ENCODE assay signal across 15 cellular contexts in genomic region chr15:99592135-99592845, GRCh38. TPM values are rescaled to one million over a fixed set of nuclear protein-coding genes. Genes with fewer than 3 reads are reported as not detected.
DNase-seq lines count a peak whose midpoint lies in the region; ATAC-seq, FAIRE-seq and TF ChIP-seq lines count a peak whose summit lies in the region.
"Had no signal": no experiment of that assay in that cellular context is flagged by ENCODE, and none has a peak within 500 bp of the region (broad histone marks: within the 10 kb centered on the region; RNA-seq: fewer than 3 reads in every experiment).

No MANE protein-coding gene starts in this region.

- no peaks in the 10 kb centered on the region for H3K9me3 ChIP-seq in endothelial cell of umbilical vein (replicated peaks; ENCODE audit: control insufficient read depth, insufficient read depth, low read length)
- no peaks in the 10 kb centered on the region for H3K9me3 ChIP-seq in upper lobe of right lung
- H3K9me3 ChIP-seq: sigmoid colon had no signal

- H3K9ac ChIP-seq in endothelial cell of umbilical vein (replicated peaks; ENCODE audit: extremely low read depth, insufficient read depth, low read length), result no peak overlapping the region

- H4K20me1 ChIP-seq in endothelial cell of umbilical vein (replicated peaks; ENCODE audit: control insufficient read depth, extremely low read depth, insufficient read depth, low read length), result peaks cover 11% of the 10 kb centered on the region

- peaks cover 2% of the 10 kb centered on the region; the same call in 1 of the 2 replicates for H3K27me3 Mint-ChIP-seq in HFFc6 (ENCODE audit: insufficient read depth)
- H3K27me3 Mint-ChIP-seq: activated naive CD8-positive, alpha-beta T cell; natural killer cell treated with Interleukin-12 subunit alpha and Interleukin-12 subunit beta and Interleukin-15 and Interleukin-18, amount 100 ng/mL, for 72 hours had no signal

- H2AFZ ChIP-seq in endothelial cell of umbilical vein (ENCODE audit: low read depth, low read length), result no peak overlapping the region

- H3K4me3 ChIP-seq in endothelial cell of umbilical vein (replicated peaks in 1 of 3; ENCODE audit: insufficient read depth in 1 of 3, low read depth in 1 of 3, low read length in 3 of 3) (no peak overlapping the region), upper lobe of right lung (no peak overlapping the region)
- H3K4me3 ChIP-seq: coronary artery, sigmoid colon had no signal

- peak overlapping the region; percentile 11 for H3K27ac Mint-ChIP-seq in HFFc6

- TF ChIP-seq CTCF in HFFc6 (IDR thresholded peaks at IDR 0.05) (no peak), endothelial cell of umbilical vein (IDR thresholded peaks at IDR 0.05; ENCODE audit: extremely low read depth in 1 of 2, insufficient read depth in 1 of 2, low read depth in 1 of 2, low read length in 2 of 2) (no peak), upper lobe of right lung (IDR thresholded peaks at IDR 0.05) (no peak)

- no peaks in the 10 kb centered on the region for H3K36me3 ChIP-seq in endothelial cell of umbilical vein (ENCODE audit: control insufficient read depth in 2 of 2, extremely low read depth in 1 of 2, insufficient read depth in 2 of 2, low read length in 2 of 2)
- no peaks in the 10 kb centered on the region for H3K36me3 ChIP-seq in upper lobe of right lung
- H3K36me3 ChIP-seq: sigmoid colon had no signal

- no peak for FAIRE-seq in endothelial cell of umbilical vein (lab: Jason Lieb, UNC)

- H3K27me3 ChIP-seq in endothelial cell of umbilical vein (ENCODE audit: control insufficient read depth in 2 of 2, insufficient read depth in 2 of 2, low read length in 2 of 2), result no peaks in the 10 kb centered on the region
- no peaks in the 10 kb centered on the region for H3K27me3 ChIP-seq in upper lobe of right lung
- H3K27me3 ChIP-seq: sigmoid colon had no signal

- H3K9me3 Mint-ChIP-seq in HFFc6, result no peaks in the 10 kb centered on the region; the same call in 1 of the 2 replicates
- H3K9me3 Mint-ChIP-seq: natural killer cell treated with Interleukin-12 subunit alpha and Interleukin-12 subunit beta and Interleukin-15 and Interleukin-18, amount 100 ng/mL, for 72 hours had no signal

- peaks cover 5% of the 10 kb centered on the region for H3K4me1 ChIP-seq in endothelial cell of umbilical vein (ENCODE audit: control insufficient read depth, extremely low read depth, insufficient read depth, low read length)
- H3K4me1 ChIP-seq in upper lobe of right lung, result peaks cover 19% of the 10 kb centered on the region

- no peak overlapping the region for H3K4me2 ChIP-seq in endothelial cell of umbilical vein (ENCODE audit: insufficient read depth, low read length)

- intact Hi-C loops in endothelial cell of umbilical vein (cut with micrococcal nuclease), result no loop called here
- intact Hi-C loops in left colon (cut with DNase I, micrococcal nuclease), result no loop called here
- intact Hi-C loops in upper lobe of right lung (cut with DNase I), result no loop called here

- no TSS peak for BruUV-seq in endothelial cell of umbilical vein (replicated peaks; lab: Mats Ljungman, UMichigan)

- peaks cover 19% of the 10 kb centered on the region for H3K36me3 Mint-ChIP-seq in HFFc6 (ENCODE audit: low read depth)

- H3K9me1 ChIP-seq in endothelial cell of umbilical vein (replicated peaks; ENCODE audit: control insufficient read depth, extremely low read depth, insufficient read depth, low read length), result no peaks in the 10 kb centered on the region

- DNase-seq in HFFc6 (peak; percentile 46), endothelial cell of umbilical vein (ENCODE audit: low read depth, low spot score) (peak; percentile 50), left colon (no peak), upper lobe of right lung (no peak), HuH-7.5 (ENCODE audit: low spot score) (no peak), D341Med (ENCODE audit: low spot score) (no peak)
- DNase-seq: foreskin melanocyte, islet precursor cell, NCI-H1048, NCI-H2171 treated with DMSO at 0.1 percent for 48 hours, sigmoid colon had no signal

- peak; percentile 63 for ATAC-seq in left colon
- ATAC-seq in upper lobe of right lung, result peak; percentile 39
- ATAC-seq in HG02571 (IDR thresholded peaks at IDR 0.05; ENCODE audit: unreplicated experiment), result no peak
- ATAC-seq: natural killer cell treated with Interleukin-12 subunit alpha and Interleukin-12 subunit beta and Interleukin-15 and Interleukin-18, amount 100 ng/mL, for 72 hours had no signal

- no peak for TF ChIP-seq POLR2A in endothelial cell of umbilical vein (IDR thresholded peaks at IDR 0.05; ENCODE audit: low read depth, low read length)

- H3K79me2 ChIP-seq in endothelial cell of umbilical vein (ENCODE audit: control insufficient read depth, insufficient read depth, low read length), result peaks cover 83% of the 10 kb centered on the region

- dilution Hi-C loops in endothelial cell of umbilical vein (cut with MboI; ENCODE audit: extremely low pct_ligation_motif_present, low sequenced_read_pairs), result no loop called here

- CTCF ChIA-PET in endothelial cell of umbilical vein (lab: Charles Lee), result interaction anchor here (1.0 to 2.0 kb wide), 5 partner anchors 11 to 320 kb away, joined by 3 to 8 read pairs (median 3); no protein-coding TSS in a partner anchor

- H3K27ac ChIP-seq in endothelial cell of umbilical vein (ENCODE audit: insufficient read depth, low read depth, low read length) (no peak overlapping the region), upper lobe of right lung (no peak overlapping the region)
- H3K27ac ChIP-seq: coronary artery had no signal

- POLR2A ChIA-PET in endothelial cell of umbilical vein (lab: Charles Lee), result no interaction called here

- no peak overlapping the region for H3K4me3 Mint-ChIP-seq in HFFc6
- H3K4me3 Mint-ChIP-seq: activated naive CD8-positive, alpha-beta T cell had no signal

- H3K4me1 Mint-ChIP-seq in HFFc6 (ENCODE audit: low read depth), result peaks cover 16% of the 10 kb centered on the region

TF ChIP-seq in endothelial cell of umbilical vein, 7 proteins besides CTCF, POLR2A, EP300 and RAD21:
- TF ChIP-seq GATA2 (IDR thresholded peaks at IDR 0.05; ENCODE audit: insufficient read depth, insufficient read length, low read depth, low read length), result no peak
- no peak for TF ChIP-seq POLR2AphosphoS5 (IDR thresholded peaks at IDR 0.05; ENCODE audit: insufficient read depth, low read depth, low read length)
- TF ChIP-seq MAX (IDR thresholded peaks at IDR 0.05; ENCODE audit: insufficient read depth, insufficient read length), result no peak
- no peak for TF ChIP-seq MYC (IDR thresholded peaks at IDR 0.05; ENCODE audit: low read depth, low read length)
- no peak for TF ChIP-seq EZH2 (IDR thresholded peaks at IDR 0.05; ENCODE audit: borderline replicate concordance, low read depth, low read length, severe bottlenecking)
- TF ChIP-seq FOS (IDR thresholded peaks at IDR 0.05; ENCODE audit: borderline replicate concordance, insufficient read depth, low read length), result no peak
- TF ChIP-seq JUN (IDR thresholded peaks at IDR 0.05; ENCODE audit: borderline replicate concordance, insufficient read depth, insufficient read length, low read depth), result no peak

RNA-seq across cellular contexts. Expression of gene MEF2A, which starts 26.5 kb away (rescaled TPM):
- 10 to 100 TPM; 22.8 to 25.8 (median 24.0) TPM for total RNA-seq in HFFc6 (2021; fragmentation: NEBNext Ultra II Directional; extraction: Animal tissue kit (Norgen Biotek cat#: 25700))
- total RNA-seq in endothelial cell of umbilical vein, result 45.3 and 50.1 TPM in 2 replicates
- polyA plus RNA-seq in endothelial cell of umbilical vein, result 38.0 and 43.3 TPM in 2 replicates
- 21.0 and 23.1 TPM in 2 replicates for polyA plus RNA-seq in endothelial cell of umbilical vein (2011; cell fraction: cytosol; rRNA removed)
- polyA plus RNA-seq in endothelial cell of umbilical vein (2011; cell fraction: nucleus; rRNA removed), result 78.7 and 83.0 TPM in 2 replicates
- 18.9 and 23.3 TPM in 2 replicates for polyA plus RNA-seq in endothelial cell of umbilical vein (2012)
- 71.9 and 85.9 TPM in 2 replicates for polyA minus RNA-seq in endothelial cell of umbilical vein
- polyA minus RNA-seq in endothelial cell of umbilical vein (2011; cell fraction: cytosol; rRNA and poly(A)+ RNA removed), result 33.7 TPM
- polyA minus RNA-seq in endothelial cell of umbilical vein (2011; cell fraction: nucleus; rRNA and poly(A)+ RNA removed), result 99.9 and 116 TPM in 2 replicates
- 10 to 100 TPM; 35.3 to 40.5 TPM for total RNA-seq in left colon
- total RNA-seq in upper lobe of right lung, result 86.8 TPM

Comparison
In these comparisons a context has a peak if more than half of its experiments do, and no peak if none do; other contexts are left out.
1. DNase-seq: peak in HFFc6 (single experiment) and endothelial cell of umbilical vein (single experiment); none in left colon (0 of 2), upper lobe of right lung (single experiment), HuH-7.5 (single experiment) and D341Med (single experiment).